In the genomic region with DNA sequence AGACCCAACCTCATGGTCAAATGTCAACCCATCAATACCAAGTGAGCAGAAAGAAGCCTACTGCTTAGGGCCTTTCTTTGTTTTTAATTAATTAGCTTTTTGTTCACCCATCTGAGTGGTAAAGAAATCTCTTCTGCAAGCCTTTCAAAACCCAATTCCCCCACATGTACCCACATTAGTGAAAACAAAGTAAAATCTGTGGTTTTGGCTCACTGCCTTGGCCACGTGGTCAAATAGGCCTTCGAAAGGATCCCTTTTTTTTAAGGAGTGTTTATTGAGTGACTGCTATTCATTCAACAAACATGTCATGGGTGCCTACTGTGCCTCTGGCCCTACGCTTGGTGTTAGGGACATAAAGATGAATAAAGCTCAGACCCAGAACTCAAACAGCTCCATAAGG, we compare ENCODE assay signal across 22 cellular contexts.
"Had no signal": no experiment of that assay in that cellular context is flagged by ENCODE, and none has a peak within 500 bp of the region (broad histone marks: within the 10 kb centered on the region; RNA-seq: fewer than 3 reads in every experiment).

No MANE protein-coding gene starts in this region.

- FAIRE-seq: kidney, urothelium cell line had no signal

- H2AFZ ChIP-seq: hepatocyte had no signal

- H3K4me3 ChIP-seq: hepatocyte, left lung, mucosa of descending colon, psoas muscle, sigmoid colon had no signal

- ATAC-seq: activated naive CD4-positive, alpha-beta T cell treated with anti-CD3 and anti-CD28 coated beads, Interleukin-2, amount 50 U/mL, for 72 hours; activated T-cell treated with anti-CD3 and anti-CD28 coated beads, Interleukin-2, amount 50 U/mL, for 72 hours; effector memory CD8-positive, alpha-beta T cell; left lung; mucosa of descending colon; natural killer cell; psoas muscle; stimulated activated effector memory CD8-positive, alpha-beta T cell treated with anti-CD3 and anti-CD28 coated beads, Interleukin-12 subunit alpha, Interleukin-12 subunit beta, amount 100 ng/mL, for 72 hours had no signal

- H3K4me2 ChIP-seq: hepatocyte had no signal

- H3K36me3 ChIP-seq: left lung, sigmoid colon had no signal

- H3K27me3 ChIP-seq: hepatocyte, left lung, sigmoid colon had no signal

- H3K9me3 ChIP-seq: left lung, mucosa of descending colon, psoas muscle, sigmoid colon had no signal

- H3K27ac ChIP-seq: epithelial cell of prostate, hepatocyte, left lung, psoas muscle, sigmoid colon had no signal

- H3K4me1 ChIP-seq: left lung, sigmoid colon had no signal

- H3K79me2 ChIP-seq: hepatocyte had no signal

- DNase-seq: activated CD4-positive, alpha-beta T cell treated with anti-CD3 and anti-CD28 coated beads, Interleukin-2, amount 10 ng/mL, durations not matched to agents 7 days and 5 days; activated CD4-positive, CD25-positive, alpha-beta regulatory T cell; activated CD8-positive, alpha-beta memory T cell treated with anti-CD3 and anti-CD28 coated beads, Interleukin-2, amount 50 U/mL, for 48 hours; activated gamma-delta T cell; activated T-cell treated with anti-CD3 and anti-CD28 coated beads, Interleukin-2, amount 50 U/mL, for 72 hours; amniotic stem cell; dermis blood vessel endothelial cell; effector memory CD8-positive, alpha-beta T cell; kidney; left lung; mucosa of descending colon; natural killer cell; occipital lobe; psoas muscle; sigmoid colon; stimulated activated CD4-positive, alpha-beta T cell treated with anti-CD3 and anti-CD28 coated beads, Interleukin-12 subunit alpha, Interleukin-12 subunit beta, amount 100 ng/mL, for 4 hours; stimulated activated CD4-positive, alpha-beta T cell treated with anti-CD3 and anti-CD28 coated beads, Interleukin-2, amount 100 ng/mL, for 24 hours had no signal
